In the genomic region with DNA sequence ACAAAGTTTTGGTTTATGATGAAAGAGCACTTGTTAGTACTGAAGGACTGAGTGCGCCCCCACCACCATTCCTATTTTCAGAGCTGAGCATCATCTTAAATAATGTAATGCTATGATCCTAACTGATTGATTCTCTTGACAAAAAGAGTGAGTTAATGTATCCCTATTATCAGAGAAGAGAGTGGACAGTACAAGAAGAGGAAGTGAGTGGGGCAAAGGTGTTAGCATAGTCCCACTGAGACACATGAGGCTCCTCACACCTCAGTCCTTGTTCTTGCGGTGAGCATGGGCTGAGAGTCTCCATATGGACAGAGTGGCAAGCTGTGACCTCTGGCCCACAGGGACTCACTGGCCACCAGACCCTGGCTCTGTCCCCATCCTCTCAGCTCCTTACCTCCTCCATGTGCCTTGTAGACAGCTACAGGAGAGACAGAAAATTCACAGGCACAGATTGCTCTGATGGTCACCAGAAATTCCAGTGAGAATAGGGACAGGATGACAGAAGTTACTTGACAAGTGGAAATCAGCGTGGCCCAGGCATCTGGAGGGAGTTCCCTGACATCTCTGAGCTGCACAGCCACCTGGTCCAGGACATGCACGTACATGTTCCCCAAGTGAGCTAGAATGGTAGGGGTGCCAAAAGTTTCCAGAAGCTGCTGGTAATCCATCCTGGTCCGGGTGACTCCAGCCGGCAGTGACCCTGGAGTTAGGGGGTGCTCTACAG, we compare ENCODE assay signal across 1 cellular context.
TF ChIP-seq lines count a peak whose summit lies in the region.

No MANE protein-coding gene starts in this region.

TF ChIP-seq in K562, 482 proteins besides CTCF, POLR2A, EP300 and RAD21 (continued from another document):
- TF ChIP-seq, protein P1, sequence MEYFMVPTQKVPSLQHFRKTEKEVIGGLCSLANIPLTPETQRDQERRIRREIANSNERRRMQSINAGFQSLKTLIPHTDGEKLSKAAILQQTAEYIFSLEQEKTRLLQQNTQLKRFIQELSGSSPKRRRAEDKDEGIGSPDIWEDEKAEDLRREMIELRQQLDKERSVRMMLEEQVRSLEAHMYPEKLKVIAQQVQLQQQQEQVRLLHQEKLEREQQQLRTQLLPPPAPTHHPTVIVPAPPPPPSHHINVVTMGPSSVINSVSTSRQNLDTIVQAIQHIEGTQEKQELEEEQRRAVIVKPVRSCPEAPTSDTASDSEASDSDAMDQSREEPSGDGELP (CRISPR knock-in tag; IDR thresholded peaks at IDR 0.05; ENCODE audit: borderline replicate concordance) = no peak
TF ChIP-seq in K562: peak in this region for 2.
